ENCODE assay signal across 11 cellular contexts in the genomic region with DNA sequence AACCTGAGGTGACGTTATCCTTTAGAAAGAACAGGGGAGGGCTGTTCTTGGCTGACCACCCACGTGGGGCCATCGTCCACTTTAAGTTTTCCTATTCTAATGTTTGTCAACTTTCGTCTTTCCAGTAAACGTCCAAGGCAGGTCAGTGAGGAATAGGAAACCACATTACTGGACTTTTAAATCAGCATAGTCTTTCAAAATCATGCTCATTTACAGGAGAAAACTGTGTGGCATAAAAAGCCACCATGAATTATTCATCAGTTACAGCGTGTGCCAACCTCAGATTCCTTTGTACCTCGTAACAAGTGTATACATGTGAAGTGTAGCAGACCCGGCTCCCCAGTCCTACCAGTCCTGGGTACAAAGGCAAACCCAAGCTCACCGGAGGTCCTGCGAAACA. TPM values are rescaled to one million over a fixed set of nuclear protein-coding genes. Genes with fewer than 3 reads are reported as not detected.
DNase-seq lines count a peak whose midpoint lies in the region; ATAC-seq and TF ChIP-seq lines count a peak whose summit lies in the region.
"Had no signal": no experiment of that assay in that cellular context is flagged by ENCODE, and none has a peak within 500 bp of the region (broad histone marks: within the 10 kb centered on the region; RNA-seq: fewer than 3 reads in every experiment).

No MANE protein-coding gene starts in this region.

- POLR2A ChIA-PET in Caco-2 (lab: Charles Lee) (no interaction called here), MCF 10A (lab: Yijun Ruan, JAX) (interaction anchor here (0.6 to 4.9 kb wide), 15 partner anchors 10 to 419 kb away, joined by 3 to 37 read pairs (median 6); no protein-coding TSS in a partner anchor)

- no peak overlapping the region for H3K4ac ChIP-seq in H9 (ENCODE audit: low read depth, low read length)

- no peak overlapping the region for H2AK5ac ChIP-seq in H9 (ENCODE audit: insufficient read length, low read length)

- no peak overlapping the region for H4K5ac ChIP-seq in H9 (ENCODE audit: insufficient read length, low read depth, low read length)

- no CpG with 5 or more reads among the region's 10 CpGs for WGBS in H9 (ENCODE audit: extremely low coverage, insufficient read length, low lambda C conversion rate)

- no peaks in the 10 kb centered on the region for H3K9me3 ChIP-seq in Caco-2
- H3K9me3 ChIP-seq in left ventricle myocardium inferior (replicated peaks): no peaks in the 10 kb centered on the region
- no peaks in the 10 kb centered on the region for H3K9me3 ChIP-seq in H9 (ENCODE audit: control insufficient read depth, low read depth, low read length)

- H3K56ac ChIP-seq in H9 (ENCODE audit: insufficient read length, low read depth, low read length): no peak overlapping the region

- H4K91ac ChIP-seq in H9 (ENCODE audit: insufficient read length, low read depth, low read length): no peak overlapping the region

- peaks cover 42% of the 10 kb centered on the region for H3K4me1 ChIP-seq in Caco-2
- peaks cover 98% of the 10 kb centered on the region for H3K4me1 ChIP-seq in left ventricle myocardium inferior
- H3K4me1 ChIP-seq in H9 (ENCODE audit: insufficient read depth, low read length): no peaks in the 10 kb centered on the region

- H3K18ac ChIP-seq in H9 (ENCODE audit: insufficient read length, low read depth, low read length): no peak overlapping the region

- no peak overlapping the region for H4K8ac ChIP-seq in H9 (replicated peaks; ENCODE audit: insufficient read length, low read depth, low read length)

- H3K36me3 Mint-ChIP-seq in Caco-2 (ENCODE audit: insufficient read depth, unreplicated experiment): no peaks in the 10 kb centered on the region
- no peaks in the 10 kb centered on the region for H3K36me3 Mint-ChIP-seq in MCF 10A (ENCODE audit: insufficient read depth, unreplicated experiment)
- H3K36me3 Mint-ChIP-seq in H9 (ENCODE audit: insufficient read depth in 1 of 3, low read depth in 3 of 3): no peaks in the 10 kb centered on the region

- H3K4me2 ChIP-seq in H9 (ENCODE audit: insufficient read depth, insufficient read length, low read length): no peak overlapping the region

- no peaks in the 10 kb centered on the region for H3K27me3 Mint-ChIP-seq in Caco-2 (ENCODE audit: insufficient read depth, unreplicated experiment)
- H3K27me3 Mint-ChIP-seq in MCF 10A (ENCODE audit: insufficient read depth, unreplicated experiment): no peaks in the 10 kb centered on the region
- no peaks in the 10 kb centered on the region for H3K27me3 Mint-ChIP-seq in H9 (ENCODE audit: low read depth)
- H3K27me3 Mint-ChIP-seq: activated naive CD8-positive, alpha-beta T cell treated with anti-CD3 and anti-CD28 coated beads, Interleukin-2, amount 50 U/mL, for 24 hours had no signal

- intact Hi-C loops in Caco-2 (cut with micrococcal nuclease; ENCODE audit: unreplicated experiment): no loop called here
- intact Hi-C loops in MCF 10A (cut with micrococcal nuclease): loop anchor here (5.0 kb wide), 2 partner anchors 51 to 106 kb away; no protein-coding TSS in a partner anchor
- intact Hi-C loops in left ventricle myocardium inferior (cut with micrococcal nuclease): loop anchor here (10.0 kb wide), 1 partner anchor 128 kb away; no protein-coding TSS in a partner anchor

- H3K27me3 ChIP-seq in Caco-2 (replicated peaks; ENCODE audit: control insufficient read depth, insufficient read depth, low read length) (no peaks in the 10 kb centered on the region), left ventricle myocardium inferior (ENCODE audit: low read depth) (no peaks in the 10 kb centered on the region), H9 (ENCODE audit: insufficient read depth, low read length) (no peaks in the 10 kb centered on the region)

- no TSS peak for BruUV-seq in Caco-2 (replicated peaks; lab: Mats Ljungman, UMichigan)
- BruUV-seq in MCF 10A (replicated peaks; lab: Mats Ljungman, UMichigan): no TSS peak

- peak overlapping the region; percentile 69 for H3K4me3 Mint-ChIP-seq in Caco-2 (ENCODE audit: unreplicated experiment)
- peak overlapping the region; percentile 67 for H3K4me3 Mint-ChIP-seq in MCF 10A (ENCODE audit: unreplicated experiment)
- no peak overlapping the region for H3K4me3 Mint-ChIP-seq in H9
- H3K4me3 Mint-ChIP-seq: activated naive CD8-positive, alpha-beta T cell treated with anti-CD3 and anti-CD28 coated beads, Interleukin-2, amount 50 U/mL, for 24 hours had no signal

- H2BK12ac ChIP-seq in H9 (ENCODE audit: insufficient read length, low read depth, low read length): no peak overlapping the region

- TF ChIP-seq CTCF in Caco-2 (IDR thresholded peaks at IDR 0.05; ENCODE audit: insufficient read depth in 1 of 2, low read depth in 1 of 2, low read length in 1 of 2, severe bottlenecking in 1 of 2, unreplicated experiment in 1 of 2) (no peak), MCF 10A (IDR thresholded peaks at IDR 0.05; ENCODE audit: unreplicated experiment) (no peak), left ventricle myocardium inferior (IDR thresholded peaks at IDR 0.05; ENCODE audit: borderline replicate concordance) (no peak), H9 (conservative IDR thresholded peaks at IDR 0.05) (no peak)

- H3K79me2 ChIP-seq in H9 (ENCODE audit: insufficient read depth, low read length): no peaks in the 10 kb centered on the region

- H2BK15ac ChIP-seq in H9 (ENCODE audit: low read depth, low read length): no peak overlapping the region

- no peak overlapping the region for H2AFZ ChIP-seq in H9 (ENCODE audit: low read length)

- H3K36me3 ChIP-seq in Caco-2 (ENCODE audit: control insufficient read depth, insufficient read depth, low read length) (no peaks in the 10 kb centered on the region), left ventricle myocardium inferior (no peaks in the 10 kb centered on the region)

- CTCF ChIA-PET in Caco-2 (lab: Charles Lee) (no interaction called here), MCF 10A (lab: Yijun Ruan, JAX) (no interaction called here)

- no peak overlapping the region for H3K9ac ChIP-seq in H9 (ENCODE audit: extremely low read depth, insufficient read length, low read length)

- H4K20me1 ChIP-seq in H9 (ENCODE audit: control insufficient read depth, insufficient read depth, insufficient read length): no peaks in the 10 kb centered on the region

- no peak overlapping the region for H3K14ac ChIP-seq in H9 (ENCODE audit: insufficient read depth, low read length)

- H3K79me1 ChIP-seq in H9 (ENCODE audit: insufficient read depth, low read depth, low read length, poor library complexity, severe bottlenecking): no peaks in the 10 kb centered on the region

- H3K9me3 Mint-ChIP-seq in Caco-2 (ENCODE audit: unreplicated experiment): no peaks in the 10 kb centered on the region
- no peaks in the 10 kb centered on the region for H3K9me3 Mint-ChIP-seq in MCF 10A (ENCODE audit: unreplicated experiment)
- no peaks in the 10 kb centered on the region for H3K9me3 Mint-ChIP-seq in H9
- H3K9me3 Mint-ChIP-seq: activated naive CD8-positive, alpha-beta T cell treated with anti-CD3 and anti-CD28 coated beads, Interleukin-2, amount 50 U/mL, for 24 hours had no signal

- H3K27ac ChIP-seq in left ventricle myocardium inferior (replicated peaks) (peak overlapping the region; percentile 91), H9 (ENCODE audit: insufficient read length, low read depth, low read length) (no peak overlapping the region)

- no peak for DNase-seq in Caco-2
- DNase-seq in MCF 10A (ENCODE audit: unreplicated experiment): peak; percentile 70
- DNase-seq in left ventricle myocardium inferior: no peak
- DNase-seq in renal cortical epithelial cell (ENCODE audit: low read depth): peak; percentile 94
- no peak for DNase-seq in foreskin melanocyte
- DNase-seq in H9: no peak
- no peak for DNase-seq in activated T-cell treated with anti-CD3 and anti-CD28 coated beads for 4 hours
- DNase-seq: activated naive CD8-positive, alpha-beta T cell treated with anti-CD3 and anti-CD28 coated beads, Interleukin-2, amount 50 U/mL, for 24 hours; NCI-H1092; NCI-H345 had no signal

- ATAC-seq in GM19324 (IDR thresholded peaks at IDR 0.05; ENCODE audit: low FRiP score, unreplicated experiment): no peak
- ATAC-seq: activated naive CD8-positive, alpha-beta T cell treated with anti-CD3 and anti-CD28 coated beads, Interleukin-2, amount 50 U/mL, for 24 hours had no signal

- no peak overlapping the region for H3K4me3 ChIP-seq in Caco-2 (ENCODE audit: low read depth, low read length)
- H3K4me3 ChIP-seq in left ventricle myocardium inferior: peak overlapping the region; percentile 70

- H3K27ac Mint-ChIP-seq in Caco-2 (ENCODE audit: unreplicated experiment): peak overlapping the region; percentile 45
- H3K27ac Mint-ChIP-seq in MCF 10A (ENCODE audit: low read depth, unreplicated experiment): peak overlapping the region; percentile 28
- H3K27ac Mint-ChIP-seq in H9: no peak overlapping the region
- H3K27ac Mint-ChIP-seq: activated naive CD8-positive, alpha-beta T cell treated with anti-CD3 and anti-CD28 coated beads, Interleukin-2, amount 50 U/mL, for 24 hours had no signal

- no peak overlapping the region for H2BK20ac ChIP-seq in H9 (ENCODE audit: low read depth, low read length, poor library complexity, severe bottlenecking)

- H2BK5ac ChIP-seq in H9 (ENCODE audit: insufficient read length, low read length): no peak overlapping the region

- H3K23me2 ChIP-seq in H9 (ENCODE audit: insufficient read length, low read depth, low read length, poor library complexity, severe bottlenecking): no peaks in the 10 kb centered on the region

- H3T11ph ChIP-seq in H9 (ENCODE audit: low read length): no peak overlapping the region

- no peak overlapping the region for H2BK120ac ChIP-seq in H9 (ENCODE audit: low read depth, low read length, poor library complexity, severe bottlenecking)

- H3K4me1 Mint-ChIP-seq in Caco-2 (ENCODE audit: low read depth, unreplicated experiment) (peaks cover 30% of the 10 kb centered on the region), MCF 10A (ENCODE audit: insufficient read depth, unreplicated experiment) (peaks cover 43% of the 10 kb centered on the region), H9 (peaks cover 7 to 13% of the 10 kb centered on the region in 2 experiments; a peak in 3 of 4 replicates)
- H3K4me1 Mint-ChIP-seq: activated naive CD8-positive, alpha-beta T cell treated with anti-CD3 and anti-CD28 coated beads, Interleukin-2, amount 50 U/mL, for 24 hours had no signal

- H3K23ac ChIP-seq in H9 (ENCODE audit: insufficient read length, low read depth, low read length): no peak overlapping the region

RNA-seq across cellular contexts. Expression of a gene that starts 25.1 kb away (rescaled TPM):
- total RNA-seq in Caco-2 (2022) (71.7 and 79.3 TPM in 2 replicates), MCF 10A (2022) (94.5 and 105 TPM in 2 replicates), left ventricle myocardium inferior (674 TPM), renal cortical epithelial cell (31.1 and 77.4 TPM in 2 replicates), H9 (2021) (31.8 and 32.1 TPM in 2 replicates)

Comparison
In these comparisons a context has a peak if more than half of its experiments do, and no peak if none do; other contexts are left out.
1. DNase-seq: peak in MCF 10A (single experiment) and renal cortical epithelial cell (single experiment); none in Caco-2 (0 of 2), left ventricle myocardium inferior (single experiment), foreskin melanocyte (single experiment), H9 (single experiment) and activated T-cell treated with anti-CD3 and anti-CD28 coated beads for 4 hours (single experiment).
2. H3K27ac Mint-ChIP-seq: peak in Caco-2 (single experiment) and MCF 10A (single experiment); none in H9 (0 of 3).
3. H3K4me3 Mint-ChIP-seq: peak in Caco-2 (single experiment) and MCF 10A (single experiment); none in H9 (0 of 2).